Comparison of ENCODE assay signal across 9 cellular contexts in the genomic region with DNA sequence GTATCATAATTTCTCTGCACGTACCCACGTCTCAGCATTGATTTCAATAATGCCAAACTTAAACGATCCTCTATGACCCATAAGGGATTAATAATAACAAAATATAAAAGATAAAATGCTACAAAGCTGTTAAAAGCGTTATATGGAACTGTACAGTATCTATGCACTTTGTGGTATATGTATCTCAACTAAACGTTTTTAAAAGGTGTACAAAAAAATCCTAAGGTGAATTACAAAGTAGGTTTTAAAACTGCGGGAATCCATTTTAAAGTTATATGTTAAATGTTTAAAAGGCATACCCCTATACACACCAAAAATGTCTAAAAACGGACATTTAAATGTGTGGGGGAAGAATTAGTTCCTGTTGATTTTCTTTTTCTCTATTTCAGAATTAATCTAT. TPM values are rescaled to one million over a fixed set of nuclear protein-coding genes. Genes with fewer than 3 reads are reported as not detected.
DNase-seq lines count a peak whose midpoint lies in the region; ATAC-seq and TF ChIP-seq lines count a peak whose summit lies in the region.
"Had no signal": no experiment of that assay in that cellular context is flagged by ENCODE, and none has a peak within 500 bp of the region (broad histone marks: within the 10 kb centered on the region; RNA-seq: fewer than 3 reads in every experiment).

No MANE protein-coding gene starts in this region.

- H3K9me3 ChIP-seq in ectodermal cell (ENCODE audit: control insufficient read depth, low read length) (no peaks in the 10 kb centered on the region), neuron (ENCODE audit: low read length) (no peaks in the 10 kb centered on the region)

- no peaks in the 10 kb centered on the region for H3K4me1 ChIP-seq in ectodermal cell (ENCODE audit: control insufficient read depth, insufficient read depth, low read length)
- no peaks in the 10 kb centered on the region for H3K4me1 ChIP-seq in neuron (ENCODE audit: insufficient read depth, low read length)

- ATAC-seq in HG02852 (IDR thresholded peaks at IDR 0.05; ENCODE audit: unreplicated experiment) = no peak
- no peak for ATAC-seq in HG02759 (IDR thresholded peaks at IDR 0.05; ENCODE audit: unreplicated experiment)

- H3K36me3 ChIP-seq in ectodermal cell (ENCODE audit: control insufficient read depth, insufficient read depth, low read length) (no peaks in the 10 kb centered on the region), neuron (ENCODE audit: insufficient read depth, low read length) (peaks cover 7% of the 10 kb centered on the region)

- TF ChIP-seq POLR2A in NB4 (IDR thresholded peaks at IDR 0.05; ENCODE audit: extremely low read depth, insufficient read length) = no peak

- DNase-seq in NB4 (ENCODE audit: low read depth) (no peak), NCI-H2081 treated with DMSO at 0.1 percent for 48 hours (lab: John Stamatoyannopoulos, UW) (no peak), HK-2 (ENCODE audit: unreplicated experiment) (no peak)
- DNase-seq: NCI-H524 had no signal

- H3K27ac ChIP-seq in C4-2B (peak overlapping the region; percentile 43; the same call in 1 of the 2 replicates), ectodermal cell (ENCODE audit: insufficient read depth, low read depth, low read length, poor library complexity, severe bottlenecking) (no peak overlapping the region)

- no CpG with 5 or more reads among the region's 7 CpGs for WGBS in ectodermal cell, 2 experiments

- H3K27me3 ChIP-seq in ectodermal cell (ENCODE audit: control insufficient read depth, insufficient read depth, low read length, poor library complexity, severe bottlenecking) (no peaks in the 10 kb centered on the region), neuron (ENCODE audit: insufficient read depth, low read length) (no peaks in the 10 kb centered on the region)

- TF ChIP-seq CTCF in C4-2B (conservative IDR thresholded peaks at IDR 0.05) (no peak), NB4 (IDR thresholded peaks at IDR 0.05; ENCODE audit: low read depth, low read length) (no peak)

- H2AFZ ChIP-seq in neuron (ENCODE audit: low read depth, low read length) = no peak overlapping the region

- H3K4me3 ChIP-seq in NB4 (ENCODE audit: low read depth, low read length) = peak overlapping the region; percentile 69
- peak overlapping the region; percentile 62 for H3K4me3 ChIP-seq in ectodermal cell (ENCODE audit: insufficient read depth, low read depth, low read length)
- peak overlapping the region; percentile 64 for H3K4me3 ChIP-seq in neuron (ENCODE audit: low read length)

RNA-seq across cellular contexts. Expression of a gene that starts 0.9 kb away (rescaled TPM):
- polyA plus RNA-seq in ectodermal cell (2013, experiment 1 of 4) = 9.3 TPM
- 9.5 TPM for polyA plus RNA-seq in ectodermal cell (2013, experiment 2 of 4)
- polyA plus RNA-seq in ectodermal cell (2013, experiment 3 of 4) = 8.5 TPM
- polyA plus RNA-seq in ectodermal cell (2013, experiment 4 of 4) = 8.7 TPM

RNA-seq across cellular contexts. Expression of a gene that starts 3.9 kb away (rescaled TPM):
- polyA plus RNA-seq in ectodermal cell (2013, experiment 1 of 4) = not detected
- polyA plus RNA-seq in ectodermal cell (2013, experiment 2 of 4) = not detected
- not detected for polyA plus RNA-seq in ectodermal cell (2013, experiment 3 of 4)
- not detected for polyA plus RNA-seq in ectodermal cell (2013, experiment 4 of 4)
